Comparison of ENCODE assay signal across 13 cellular contexts in genomic region chr14:92516966-92517350, GRCh38. TPM values are rescaled to one million over a fixed set of nuclear protein-coding genes. Genes with fewer than 3 reads are reported as not detected.
DNase-seq lines count a peak whose midpoint lies in the region; TF ChIP-seq lines count a peak whose summit lies in the region.
"Had no signal": no experiment of that assay in that cellular context is flagged by ENCODE, and none has a peak within 500 bp of the region (broad histone marks: within the 10 kb centered on the region; RNA-seq: fewer than 3 reads in every experiment).

No MANE protein-coding gene starts in this region.

- H3K36me3 Mint-ChIP-seq in CD4-positive, alpha-beta memory T cell: peaks cover 0 to 4% of the 10 kb centered on the region in 2 donors
- peaks cover 45% of the 10 kb centered on the region for H3K36me3 Mint-ChIP-seq in activated naive CD8-positive, alpha-beta T cell treated with anti-CD3 and anti-CD28 coated beads for 36 hours

- peaks cover 0 to 6% (median 0%) of the 10 kb centered on the region in 8 donors for H3K9me3 Mint-ChIP-seq in CD4-positive, alpha-beta memory T cell
- H3K9me3 Mint-ChIP-seq in activated naive CD8-positive, alpha-beta T cell treated with anti-CD3 and anti-CD28 coated beads for 36 hours: peaks cover 6% of the 10 kb centered on the region
- H3K9me3 Mint-ChIP-seq: T-helper 1 cell treated with Interleukin-12 subunit alpha and Interleukin-12 subunit beta and Interleukin-4 antibody, amounts not matched to agents 30 μg/mL and 1 μg/mL, for 36 hours had no signal

- H3K9me3 ChIP-seq in CD4-positive, alpha-beta memory T cell (ENCODE audit: control insufficient read depth in 1 of 2, low read length in 2 of 2): no peaks in the 10 kb centered on the region
- no peaks in the 10 kb centered on the region for H3K9me3 ChIP-seq in ascending aorta

- no peak overlapping the region for H3K4me3 Mint-ChIP-seq in CD4-positive, alpha-beta memory T cell
- peak overlapping the region; percentile 64 for H3K4me3 Mint-ChIP-seq in activated naive CD8-positive, alpha-beta T cell treated with anti-CD3 and anti-CD28 coated beads for 36 hours
- H3K4me3 Mint-ChIP-seq: T-helper 1 cell treated with Interleukin-12 subunit alpha and Interleukin-12 subunit beta and Interleukin-4 antibody, amounts not matched to agents 30 μg/mL and 1 μg/mL, for 36 hours had no signal

- H3K27ac ChIP-seq in CD4-positive, alpha-beta memory T cell (ENCODE audit: low read depth, low read length): no peak overlapping the region
- H3K27ac ChIP-seq in ascending aorta: no peak overlapping the region
- H3K27ac ChIP-seq: GM23248 had no signal

- no peaks in the 10 kb centered on the region for H3K27me3 ChIP-seq in CD4-positive, alpha-beta memory T cell (ENCODE audit: insufficient read depth, low read length)
- no peaks in the 10 kb centered on the region for H3K27me3 ChIP-seq in ascending aorta

- H3K4me1 Mint-ChIP-seq in CD4-positive, alpha-beta memory T cell: peaks cover 22 to 55% (median 34%) of the 10 kb centered on the region in 4 donors
- H3K4me1 Mint-ChIP-seq in activated naive CD8-positive, alpha-beta T cell treated with anti-CD3 and anti-CD28 coated beads for 36 hours: peaks cover 58% of the 10 kb centered on the region

- CTCF ChIA-PET in CD4-positive, alpha-beta memory T cell (lab: Charles Lee; ENCODE audit: partially characterized antibody): no interaction called here

- no peak overlapping the region for H3K4me3 ChIP-seq in CD4-positive, alpha-beta memory T cell (ENCODE audit: low read length in 2 of 2)
- H3K4me3 ChIP-seq in ascending aorta: no peak overlapping the region
- H3K4me3 ChIP-seq: GM23248 had no signal

- H3K36me3 ChIP-seq in CD4-positive, alpha-beta memory T cell (ENCODE audit: insufficient read depth, low read length): no peaks in the 10 kb centered on the region
- no peaks in the 10 kb centered on the region for H3K36me3 ChIP-seq in ascending aorta

- POLR2A ChIA-PET in CD4-positive, alpha-beta memory T cell (lab: Charles Lee; ENCODE audit: partially characterized antibody): no interaction called here

- DNase-seq in CD4-positive, alpha-beta memory T cell: no peak
- DNase-seq in NCI-H2171 (lab: John Stamatoyannopoulos, UW) (peak; percentile 56), amniotic stem cell (lab: John Stamatoyannopoulos, UW) (no peak), foreskin melanocyte (no peak), ascending aorta (ENCODE audit: low spot score in 2 of 2) (no peak)
- peak; percentile 64 for DNase-seq in activated naive CD8-positive, alpha-beta T cell treated with anti-CD3 and anti-CD28 coated beads for 36 hours
- DNase-seq in stimulated activated CD8-positive, alpha-beta memory T cell treated with anti-CD3 and anti-CD28 coated beads, Interleukin-12 subunit alpha, Interleukin-12 subunit beta, amount 100 ng/mL, for 4 hours (ENCODE audit: low read depth): peak; percentile 58
- no peak for DNase-seq in activated CD4-positive, CD25-positive, alpha-beta regulatory T cell treated with anti-CD3 and anti-CD28 coated beads, Interleukin-2, amount 50 U/mL, for 72 hours
- DNase-seq: GM23248, NCI-H1105, NCI-H446 treated with DMSO at 0.1 percent for 48 hours had no signal

- H3K4me1 ChIP-seq in CD4-positive, alpha-beta memory T cell (ENCODE audit: insufficient read depth, low read length): peaks cover 32% of the 10 kb centered on the region
- peaks cover 0 to 24% of the 10 kb centered on the region in 2 donors for H3K4me1 ChIP-seq in ascending aorta

- peak overlapping the region in 6 of 7 donors; percentile 25 to 55 (median 32) for H3K27ac Mint-ChIP-seq in CD4-positive, alpha-beta memory T cell
- peak overlapping the region; percentile 95 for H3K27ac Mint-ChIP-seq in activated naive CD8-positive, alpha-beta T cell treated with anti-CD3 and anti-CD28 coated beads for 36 hours
- H3K27ac Mint-ChIP-seq: T-helper 1 cell treated with Interleukin-12 subunit alpha and Interleukin-12 subunit beta and Interleukin-4 antibody, amounts not matched to agents 30 μg/mL and 1 μg/mL, for 36 hours had no signal

- intact Hi-C loops in CD4-positive, alpha-beta memory T cell (cut with micrococcal nuclease): loop anchor here (5.0 kb wide), 1 partner anchor 70 kb away; no protein-coding TSS in a partner anchor
- intact Hi-C loops in ascending aorta (cut with DNase I): loop anchor here (10.0 kb wide), 1 partner anchor 278 kb away; the partner anchor contains the start of gene GOLGA5

- TF ChIP-seq CTCF in ascending aorta (IDR thresholded peaks at IDR 0.05): no peak

- peaks cover 0 to 4% of the 10 kb centered on the region in 2 donors for H3K27me3 Mint-ChIP-seq in CD4-positive, alpha-beta memory T cell
- H3K27me3 Mint-ChIP-seq in activated naive CD8-positive, alpha-beta T cell treated with anti-CD3 and anti-CD28 coated beads for 36 hours: no peaks in the 10 kb centered on the region
- H3K27me3 Mint-ChIP-seq: IgD-negative memory B cell had no signal

RNA-seq across cellular contexts. Expression of gene RIN3, which starts 3.4 kb away (rescaled TPM):
- 10 to 100 TPM; 66.9 to 74.9 TPM for total RNA-seq in CD4-positive, alpha-beta memory T cell
- polyA plus RNA-seq in CD4-positive, alpha-beta memory T cell: 10 to 100 TPM in 1 of 2 donors, 1 to 10 TPM in 1; 4.0 to 25.0 TPM
- total RNA-seq in activated naive CD8-positive, alpha-beta T cell treated with anti-CD3 and anti-CD28 coated beads for 36 hours: 10 to 100 TPM; 59.2 to 59.6 TPM
- 30.3 TPM for total RNA-seq in ascending aorta

Comparison
In these comparisons a context has a peak if more than half of its experiments do, and no peak if none do; other contexts are left out.
1. DNase-seq: peak in NCI-H2171 (single experiment), activated naive CD8-positive, alpha-beta T cell treated with anti-CD3 and anti-CD28 coated beads for 36 hours (single experiment) and stimulated activated CD8-positive, alpha-beta memory T cell treated with anti-CD3 and anti-CD28 coated beads, Interleukin-12 subunit alpha, Interleukin-12 subunit beta, amount 100 ng/mL, for 4 hours (single experiment); none in CD4-positive, alpha-beta memory T cell (0 of 5), amniotic stem cell (single experiment), foreskin melanocyte (single experiment), activated CD4-positive, CD25-positive, alpha-beta regulatory T cell treated with anti-CD3 and anti-CD28 coated beads, Interleukin-2, amount 50 U/mL, for 72 hours (single experiment) and ascending aorta (0 of 2).